ENCODE assay signal across 8 cellular contexts in genomic region chr4:105896461-105896939, GRCh38. TPM values are rescaled to one million over a fixed set of nuclear protein-coding genes. Genes with fewer than 3 reads are reported as not detected.
DNase-seq lines count a peak whose midpoint lies in the region; ATAC-seq and TF ChIP-seq lines count a peak whose summit lies in the region.

No MANE protein-coding gene starts in this region.

- ATAC-seq in IMR-90 (ENCODE audit: low read depth) = no peak
- no peak for ATAC-seq in thoracic aorta (ENCODE audit: insufficient number of reproducible peaks, low FRiP score, low read depth)
- ATAC-seq in HG02840 (IDR thresholded peaks at IDR 0.05; ENCODE audit: low FRiP score, unreplicated experiment) = no peak

- no peaks in the 10 kb centered on the region for H4K20me1 ChIP-seq in IMR-90 (ENCODE audit: insufficient read depth, low read length)

- no peak overlapping the region for H2BK15ac ChIP-seq in IMR-90 (ENCODE audit: low read depth, low read length)

- dilution Hi-C loops in IMR-90 (cut with HindIII; ENCODE audit: low sequenced_read_pairs, unreplicated experiment) = no loop called here

- H2BK20ac ChIP-seq in IMR-90 (ENCODE audit: low read depth, low read length) = no peak overlapping the region

- DNase-seq in activated CD8-positive, alpha-beta memory T cell treated with anti-CD3 and anti-CD28 coated beads, Interleukin-2, amount 50 U/mL, for 48 hours = peak; percentile 60
- no peak for DNase-seq in activated CD8-positive, alpha-beta memory T cell treated with anti-CD3 and anti-CD28 coated beads, Interleukin-2, amount 50 U/mL, for 4 hours
- DNase-seq in IMR-90 (no peak), iPS DF 6.9 (ENCODE audit: low read depth, low spot score) (no peak), thoracic aorta (ENCODE audit: low spot score) (no peak), AG08395 (ENCODE audit: low spot score) (no peak)
- no peak for DNase-seq in stimulated activated CD4-positive, alpha-beta T cell treated with anti-CD3 and anti-CD28 coated beads, Interleukin-4, amount 100 ng/mL, for 4 hours

- H3K14ac ChIP-seq in IMR-90 (replicated peaks; ENCODE audit: low read depth, low read length) = no peak overlapping the region

- in situ Hi-C loops in IMR-90 (cut with MboI; ENCODE audit: low sequenced_read_pairs) = no loop called here

- TF ChIP-seq POLR2A in IMR-90 (IDR thresholded peaks at IDR 0.05; ENCODE audit: low read depth, low read length) = no peak

- no peak overlapping the region for H3K23ac ChIP-seq in IMR-90 (ENCODE audit: low read depth, low read length)

- H3K79me1 ChIP-seq in IMR-90 (ENCODE audit: low read depth in 1 of 2, low read length in 2 of 2) = no peaks in the 10 kb centered on the region

- H3K27ac ChIP-seq in IMR-90 (ENCODE audit: insufficient read depth, low read length) (no peak overlapping the region), iPS DF 6.9 (ENCODE audit: low read length) (no peak overlapping the region), thoracic aorta (peak overlapping the region; percentile 87)

- H3K27me3 ChIP-seq in IMR-90 (ENCODE audit: control insufficient read depth, insufficient read depth, low read length) = peaks cover 50% of the 10 kb centered on the region
- H3K27me3 ChIP-seq in iPS DF 6.9 (ENCODE audit: control insufficient read depth, insufficient read depth, low read length) = peaks cover 26% of the 10 kb centered on the region; the same call in 1 of the 2 replicates
- no peaks in the 10 kb centered on the region for H3K27me3 ChIP-seq in thoracic aorta (replicated peaks; ENCODE audit: insufficient read depth)

- H3K36me3 ChIP-seq in IMR-90 (ENCODE audit: control insufficient read depth, insufficient read depth, low read length) = no peaks in the 10 kb centered on the region
- H3K36me3 ChIP-seq in iPS DF 6.9 (ENCODE audit: control insufficient read depth, insufficient read depth, low read length) = no peaks in the 10 kb centered on the region
- H3K36me3 ChIP-seq in thoracic aorta = no peaks in the 10 kb centered on the region

- no peak overlapping the region for H2AFZ ChIP-seq in IMR-90 (replicated peaks; ENCODE audit: low read length, poor library complexity)

- H4K5ac ChIP-seq in IMR-90 (ENCODE audit: low read depth, low read length) = no peak overlapping the region

- H3K9me3 ChIP-seq in IMR-90 (ENCODE audit: control insufficient read depth, insufficient read depth, low read length) = no peaks in the 10 kb centered on the region
- H3K9me3 ChIP-seq in iPS DF 6.9 (ENCODE audit: control insufficient read depth, insufficient read depth, low read length) = no peaks in the 10 kb centered on the region
- no peaks in the 10 kb centered on the region for H3K9me3 ChIP-seq in thoracic aorta

- H2BK120ac ChIP-seq in IMR-90 (ENCODE audit: low read depth, low read length) = no peak overlapping the region

- H3K4me2 ChIP-seq in IMR-90 (ENCODE audit: low read depth, low read length) = peak overlapping the region; percentile 54; the same call in 1 of the 2 replicates

- H3K4me3 ChIP-seq in IMR-90 (ENCODE audit: insufficient read depth, low read depth, low read length) = no peak overlapping the region
- peak overlapping the region; percentile 75; the same call in 1 of the 2 replicates for H3K4me3 ChIP-seq in iPS DF 6.9 (ENCODE audit: low read length)
- peak overlapping the region; percentile 89 for H3K4me3 ChIP-seq in thoracic aorta

- TF ChIP-seq CTCF in IMR-90 (conservative IDR thresholded peaks at IDR 0.05; ENCODE audit: low read depth, low read length) (no peak), thoracic aorta (IDR thresholded peaks at IDR 0.05) (no peak)

- TF ChIP-seq RAD21 in IMR-90 (IDR thresholded peaks at IDR 0.05; ENCODE audit: low read length) = no peak

- POLR2A ChIA-PET in IMR-90 (lab: Charles Lee; ENCODE audit: unreplicated experiment) = no interaction called here

- no peak overlapping the region for H2AK9ac ChIP-seq in IMR-90 (replicated peaks; ENCODE audit: low read depth, low read length, poor library complexity)

- 2% methylated on average over 13 of the region's 22 CpGs; no CpG with 5 or more reads in 1 of the 2 experiments for WGBS in IMR-90 (ENCODE audit: extremely low coverage in 2 of 2, insufficient read length in 1 of 2), 2 experiments
- no CpG with 5 or more reads among the region's 22 CpGs for WGBS in iPS DF 6.9 (ENCODE audit: insufficient coverage, insufficient read length)

- BruUV-seq in IMR-90 (replicated peaks; lab: Mats Ljungman, UMichigan) = no TSS peak

- H3K4me1 ChIP-seq in IMR-90 (ENCODE audit: control insufficient read depth, insufficient read depth, low read length) = no peaks in the 10 kb centered on the region
- H3K4me1 ChIP-seq in iPS DF 6.9 (ENCODE audit: control insufficient read depth, insufficient read depth, low read length) = peaks cover 2% of the 10 kb centered on the region; the same call in 1 of the 2 replicates
- H3K4me1 ChIP-seq in thoracic aorta (ENCODE audit: control insufficient read depth in 1 of 2, low read depth in 2 of 2) = peaks cover 7 to 56% of the 10 kb centered on the region in 2 donors

- H3K4ac ChIP-seq in IMR-90 (ENCODE audit: low read depth, low read length) = no peak overlapping the region

- no peak overlapping the region for H4K8ac ChIP-seq in IMR-90 (ENCODE audit: low read depth in 2 of 2, low read length in 2 of 2)

- no peak overlapping the region for H3K9ac ChIP-seq in IMR-90 (ENCODE audit: low read depth, low read length)

- no peaks in the 10 kb centered on the region for H3K9me1 ChIP-seq in IMR-90 (ENCODE audit: insufficient read depth, low read length)

- no peak overlapping the region for H3K18ac ChIP-seq in IMR-90 (ENCODE audit: low read depth, low read length)

- intact Hi-C loops in IMR-90 (cut with micrococcal nuclease) = no loop called here

- H2BK5ac ChIP-seq in IMR-90 (ENCODE audit: low read depth, low read length, poor library complexity, severe bottlenecking) = no peak overlapping the region

- H3K56ac ChIP-seq in IMR-90 (ENCODE audit: extremely low read depth, insufficient read depth, low read length) = no peak overlapping the region

- no peak overlapping the region for H4K91ac ChIP-seq in IMR-90 (ENCODE audit: insufficient read depth, low read depth, low read length)

- CTCF ChIA-PET in IMR-90 (lab: Yijun Ruan, JAX) = no interaction called here

- no peak overlapping the region for H2AK5ac ChIP-seq in IMR-90 (ENCODE audit: low read depth, low read length)

TF ChIP-seq in IMR-90, 13 proteins besides CTCF, POLR2A, EP300 and RAD21:
- TF ChIP-seq RCOR1 (IDR thresholded peaks at IDR 0.05; ENCODE audit: insufficient replicate concordance, low read length) (no peak), BHLHE40 (IDR thresholded peaks at IDR 0.05; ENCODE audit: low read depth, low read length) (no peak), USF2 (IDR thresholded peaks at IDR 0.05; ENCODE audit: low read depth, low read length) (no peak), MXI1 (IDR thresholded peaks at IDR 0.05; ENCODE audit: borderline replicate concordance, low read depth, low read length) (no peak), CHD1 (IDR thresholded peaks at IDR 0.05; ENCODE audit: low read depth, low read length) (no peak), FOS (IDR thresholded peaks at IDR 0.05; ENCODE audit: low read depth, low read length) (no peak), NFE2L2 (IDR thresholded peaks at IDR 0.05; ENCODE audit: low read depth, low read length) (no peak), MAFK (IDR thresholded peaks at IDR 0.05; ENCODE audit: low read depth, low read length) (no peak), RFX5 (IDR thresholded peaks at IDR 0.05; ENCODE audit: low read depth, low read length) (no peak), MAZ (IDR thresholded peaks at IDR 0.05; ENCODE audit: borderline replicate concordance, low read depth, low read length) (no peak), SMC3 (IDR thresholded peaks at IDR 0.05; ENCODE audit: low read depth, low read length) (no peak), ELK1 (IDR thresholded peaks at IDR 0.05; ENCODE audit: borderline replicate concordance, low read depth, low read length) (no peak), CEBPB (IDR thresholded peaks at IDR 0.05; ENCODE audit: low read depth, low read length) (no peak)

RNA-seq across cellular contexts. Expression of gene NPNT, which starts 1.2 kb away (rescaled TPM):
- total RNA-seq in IMR-90 (2012; rRNA removed) (not detected in 2 replicates), thoracic aorta (100 to 1,000 TPM; 167 to 240 TPM)
- not detected in 2 replicates for polyA plus RNA-seq in IMR-90 (2012; rRNA removed)
- polyA plus RNA-seq in IMR-90 (2012; cell fraction: cytosol; rRNA removed) = not detected in 2 replicates
- polyA plus RNA-seq in IMR-90 (2012; cell fraction: nucleus; rRNA removed; ENCODE audit: low replicate concordance) = not detected in 2 replicates

Comparison
In these comparisons a context has a peak if more than half of its experiments do, and no peak if none do; other contexts are left out.
1. H3K27ac ChIP-seq: peak in thoracic aorta (2 of 2); none in IMR-90 (single experiment) and iPS DF 6.9 (single experiment).
2. RNA of gene NPNT, which starts 1.2 kb away (total RNA-seq): 167 to 240 TPM in thoracic aorta; not detected in IMR-90; every median in the first group is over 100 times any median in the second.